ENCODE assay signal across 19 cellular contexts in genomic region chr22:20236052-20236717, GRCh38. TPM values are rescaled to one million over a fixed set of nuclear protein-coding genes. Genes with fewer than 3 reads are reported as not detected.
"Had no signal": no experiment of that assay in that cellular context is flagged by ENCODE, and none has a peak within 500 bp of the region (broad histone marks: within the 10 kb centered on the region; RNA-seq: fewer than 3 reads in every experiment).

No MANE protein-coding gene starts in this region.

- H3K79me2 ChIP-seq: hepatocyte had no signal

- H2AFZ ChIP-seq: hepatocyte had no signal

- H3K9me3 Mint-ChIP-seq: activated B cell treated with CpG ODN at 0.5 μM for 24 hours; activated CD4-positive, alpha-beta memory T cell treated with anti-CD3 and anti-CD28 coated beads, Interleukin-2, amount 10 ng/mL, durations not matched to agents 7 days and 5 days; activated T-cell treated with anti-CD3 and anti-CD28 coated beads, Interleukin-2, amount 50 U/mL, for 24 hours; activated T-helper 2 cell treated with anti-CD3 and anti-CD28 coated beads, Interferon-gamma antibody, Interleukin-2, Interleukin-4, amounts not matched to agents 10 μg/mL and 5 μg/mL and 100 μg/mL, durations not matched to agents 14 hours and 24 hours and 36 hours; stimulated activated naive CD8-positive, alpha-beta T cell treated with anti-CD3 and anti-CD28 coated beads, Interleukin-15, Interleukin-2, amounts not matched to agents 100 ng/mL and 50 ng/mL, for 24 hours; T-helper 2 cell treated with Interferon-gamma antibody and Interleukin-4, amounts not matched to agents 5 μg/mL and 100 μg/mL, for 36 hours had no signal

- H3K27ac Mint-ChIP-seq: activated B cell treated with CpG ODN at 0.5 μM for 24 hours; activated CD4-positive, alpha-beta memory T cell treated with anti-CD3 and anti-CD28 coated beads, Interleukin-2, amount 10 ng/mL, durations not matched to agents 7 days and 5 days; activated T-cell treated with anti-CD3 and anti-CD28 coated beads, Interleukin-2, amount 50 U/mL, for 24 hours; stimulated activated naive CD8-positive, alpha-beta T cell treated with anti-CD3 and anti-CD28 coated beads, Interleukin-15, Interleukin-2, amounts not matched to agents 100 ng/mL and 50 ng/mL, for 24 hours had no signal

- ATAC-seq: foreskin keratinocyte, left cardiac atrium, psoas muscle, right cardiac atrium had no signal

- H3K27me3 Mint-ChIP-seq: activated B cell treated with CpG ODN at 0.5 μM for 24 hours; activated CD4-positive, alpha-beta memory T cell treated with anti-CD3 and anti-CD28 coated beads, Interleukin-2, amount 10 ng/mL, durations not matched to agents 7 days and 5 days; activated T-cell treated with anti-CD3 and anti-CD28 coated beads, Interleukin-2, amount 50 U/mL, for 24 hours; stimulated activated naive CD8-positive, alpha-beta T cell treated with anti-CD3 and anti-CD28 coated beads, Interleukin-15, Interleukin-2, amounts not matched to agents 100 ng/mL and 50 ng/mL, for 24 hours had no signal

- H3K27ac ChIP-seq: foreskin keratinocyte, hepatocyte, psoas muscle, transverse colon, uterus had no signal

- H3K27me3 ChIP-seq: foreskin keratinocyte, hepatocyte, transverse colon, uterus had no signal

- H3K4me2 ChIP-seq: hepatocyte had no signal

- H3K36me3 ChIP-seq: transverse colon, uterus had no signal

- H3K4me3 Mint-ChIP-seq: activated B cell treated with CpG ODN at 0.5 μM for 24 hours; activated CD4-positive, alpha-beta memory T cell treated with anti-CD3 and anti-CD28 coated beads, Interleukin-2, amount 10 ng/mL, durations not matched to agents 7 days and 5 days; activated T-cell treated with anti-CD3 and anti-CD28 coated beads, Interleukin-2, amount 50 U/mL, for 24 hours; stimulated activated naive CD8-positive, alpha-beta T cell treated with anti-CD3 and anti-CD28 coated beads, Interleukin-15, Interleukin-2, amounts not matched to agents 100 ng/mL and 50 ng/mL, for 24 hours; T-helper 2 cell treated with Interferon-gamma antibody and Interleukin-4, amounts not matched to agents 5 μg/mL and 100 μg/mL, for 36 hours had no signal

- H3K4me3 ChIP-seq: hepatocyte, lung, psoas muscle, skin epidermis, transverse colon, uterus had no signal

- DNase-seq: activated B cell treated with CpG ODN at 0.5 μM for 24 hours; activated CD4-positive, alpha-beta memory T cell treated with anti-CD3 and anti-CD28 coated beads, Interleukin-2, amount 10 ng/mL, durations not matched to agents 7 days and 5 days; activated CD4-positive, alpha-beta T cell treated with anti-CD3 and anti-CD28 coated beads for 48 hours; activated naive CD4-positive, alpha-beta T cell treated with Interleukin-2 at 50 U/mL for 16 hours; activated T-cell treated with anti-CD3 and anti-CD28 coated beads, Interleukin-2, amount 50 U/mL, for 24 hours; dermis blood vessel endothelial cell; foreskin keratinocyte; left cardiac atrium; psoas muscle; right cardiac atrium; SW 1271; transverse colon; uterus had no signal

- H3K9me3 ChIP-seq: psoas muscle, transverse colon, uterus had no signal

RNA-seq across cellular contexts. Expression of gene RTN4R, which starts 31.9 kb away (rescaled TPM):
- total RNA-seq: activated B cell treated with CpG ODN at 0.5 μM for 24 hours had no signal
